ENCODE assay signal across 8 cellular contexts in genomic region chr1:154328318-154329151, GRCh38. TPM values are rescaled to one million over a fixed set of nuclear protein-coding genes. Genes with fewer than 3 reads are reported as not detected.
DNase-seq lines count a peak whose midpoint lies in the region; ATAC-seq and TF ChIP-seq lines count a peak whose summit lies in the region.

No MANE protein-coding gene starts in this region.

- ATAC-seq in GM18502 (IDR thresholded peaks at IDR 0.05; ENCODE audit: poor library complexity, unreplicated experiment) (peak; percentile 49), HG03460 (IDR thresholded peaks at IDR 0.05; ENCODE audit: unreplicated experiment) (no peak)

- CTCF ChIA-PET in MCF 10A (lab: Yijun Ruan, JAX) = interaction anchor here (0.5 to 6.8 kb wide), 10 partner anchors 6 to 673 kb away, joined by 3 to 82 read pairs (median 3); partner anchors contain the start of gene IL6R

- peaks cover 0 to 8% (median 0%) of the 10 kb centered on the region in 3 donors for H3K36me3 ChIP-seq in skeletal muscle tissue (ENCODE audit: control insufficient read depth in 3 of 3, insufficient read depth in 3 of 3, low read length in 3 of 3)

- intact Hi-C loops in MCF 10A (cut with micrococcal nuclease) = loop anchor here (5.0 kb wide), 1 partner anchor 79 kb away; the partner anchor contains the start of gene IL6R

- no TSS peak for BruUV-seq in MCF 10A (replicated peaks; lab: Mats Ljungman, UMichigan)

- POLR2A ChIA-PET in MCF 10A (lab: Yijun Ruan, JAX) = interaction anchor here (0.6 to 1.3 kb wide), 8 partner anchors 9 to 122 kb away, joined by 3 to 4 read pairs (median 3); no protein-coding TSS in a partner anchor

- peaks cover 7 to 44% (median 41%) of the 10 kb centered on the region in 3 donors for H3K27me3 ChIP-seq in skeletal muscle tissue (ENCODE audit: control insufficient read depth in 3 of 3, insufficient read depth in 3 of 3, low read length in 3 of 3)

- peak overlapping the region; percentile 49 for H3K4me3 ChIP-seq in WI38 (ENCODE audit: low read depth, low read length)
- H3K4me3 ChIP-seq in iPS-18c (ENCODE audit: insufficient read depth, low read depth, low read length) = peak overlapping the region; percentile 43; the same call in 1 of the 2 replicates
- peak overlapping the region; percentile 54 to 70 (median 58) for H3K4me3 ChIP-seq in skeletal muscle tissue (ENCODE audit: low read length in 3 of 3)

- peaks cover 29 to 33% (median 31%) of the 10 kb centered on the region in 3 donors for H3K4me1 ChIP-seq in skeletal muscle tissue (ENCODE audit: control insufficient read depth in 3 of 3, insufficient read depth in 3 of 3, low read length in 3 of 3)

- TF ChIP-seq CTCF in WI38 (IDR thresholded peaks at IDR 0.05; ENCODE audit: low read depth, low read length) = no peak
- TF ChIP-seq CTCF in MCF 10A (IDR thresholded peaks at IDR 0.05; ENCODE audit: unreplicated experiment) = no peak

- H3K9ac ChIP-seq in skeletal muscle tissue (ENCODE audit: low read depth in 1 of 3, low read length in 3 of 3) = peak overlapping the region; percentile 20 to 45 (median 23)

- peak overlapping the region; percentile 61 for H3K4me3 Mint-ChIP-seq in MCF 10A (ENCODE audit: unreplicated experiment)

- H3K9me3 ChIP-seq in iPS-18c (ENCODE audit: control insufficient read depth, insufficient read depth, low read length) (no peaks in the 10 kb centered on the region), skeletal muscle tissue (ENCODE audit: control insufficient read depth in 3 of 3, low read length in 3 of 3) (no peaks in the 10 kb centered on the region)

- peak; percentile 77 for DNase-seq in NCI-H1048 (lab: John Stamatoyannopoulos, UW)
- DNase-seq in MCF 10A (ENCODE audit: unreplicated experiment) = peak; percentile 61
- DNase-seq in HuH-7 (ENCODE audit: low spot score) = no peak

- H3K4me1 Mint-ChIP-seq in MCF 10A (ENCODE audit: insufficient read depth, unreplicated experiment) = peaks cover 25% of the 10 kb centered on the region

- peaks cover 35% of the 10 kb centered on the region for H3K36me3 Mint-ChIP-seq in MCF 10A (ENCODE audit: insufficient read depth, unreplicated experiment)

- H3K27ac Mint-ChIP-seq in MCF 10A (ENCODE audit: low read depth, unreplicated experiment) = no peak overlapping the region

- peak overlapping the region; percentile 36 for H3K27ac ChIP-seq in skeletal muscle tissue (ENCODE audit: low read depth, low read length)

- no peaks in the 10 kb centered on the region for H3K9me3 Mint-ChIP-seq in MCF 10A (ENCODE audit: unreplicated experiment)

- H3K27me3 Mint-ChIP-seq in MCF 10A (ENCODE audit: insufficient read depth, unreplicated experiment) = no peaks in the 10 kb centered on the region

RNA-seq across cellular contexts. Expression of gene ATP8B2, which starts 3.2 kb away (rescaled TPM):
- 27.1 and 66.3 TPM in 2 replicates for total RNA-seq in MCF 10A (2022)
- 23.0 TPM for total RNA-seq in skeletal muscle tissue

RNA-seq across cellular contexts. Expression of gene AQP10, which starts 7.6 kb away (rescaled TPM):
- total RNA-seq in MCF 10A (2022) (not detected in 2 replicates), skeletal muscle tissue (not detected)

RNA-seq across cellular contexts. Expression of gene HAX1, which starts 56.1 kb away (rescaled TPM):
- total RNA-seq in MCF 10A (2022) (261 and 295 TPM in 2 replicates), skeletal muscle tissue (98.6 TPM)
